Comparison of ENCODE assay signal across 32 cellular contexts in the genomic region with DNA sequence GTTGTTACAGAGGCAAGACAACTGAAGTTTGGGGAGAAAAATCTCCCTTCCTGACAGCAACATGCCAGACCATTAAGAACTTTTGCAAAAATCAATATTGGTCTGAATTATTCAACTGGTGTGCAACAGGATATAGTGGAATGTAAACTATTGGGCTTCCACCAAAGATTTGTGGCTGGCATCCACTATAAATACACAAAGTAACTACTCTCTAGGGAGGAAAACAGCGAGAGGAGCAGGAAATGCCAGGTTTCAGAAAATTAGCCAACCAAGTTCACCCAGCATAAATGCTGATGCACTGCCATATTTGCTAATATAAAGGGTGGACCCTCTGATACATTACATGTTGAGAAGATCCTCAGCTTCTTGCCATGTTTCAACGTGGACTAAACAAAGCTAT.
DNase-seq lines count a peak whose midpoint lies in the region; ATAC-seq, FAIRE-seq and TF ChIP-seq lines count a peak whose summit lies in the region.
"Had no signal": no experiment of that assay in that cellular context is flagged by ENCODE, and none has a peak within 500 bp of the region (broad histone marks: within the 10 kb centered on the region; RNA-seq: fewer than 3 reads in every experiment).

No MANE protein-coding gene starts in this region.

- no peaks in the 10 kb centered on the region for H4K20me1 ChIP-seq in PC-3 (ENCODE audit: low read length)
- H4K20me1 ChIP-seq in endothelial cell of umbilical vein (replicated peaks; ENCODE audit: control insufficient read depth, extremely low read depth, insufficient read depth, low read length), result no peaks in the 10 kb centered on the region

- no peaks in the 10 kb centered on the region for H3K27me3 Mint-ChIP-seq in stimulated activated memory B cell treated with anti-CD40 and anti-IgM and Interleukin-4, amounts not matched to agents 10 μg/mL and 1 μg/mL and 100 μg/mL, for 72 hours
- H3K27me3 Mint-ChIP-seq: stimulated activated naive CD8-positive, alpha-beta T cell treated with anti-CD3 and anti-CD28 coated beads, Interleukin-15, amount 100 ng/mL, for 72 hours had no signal

- H3K9me1 ChIP-seq in endothelial cell of umbilical vein (replicated peaks; ENCODE audit: control insufficient read depth, extremely low read depth, insufficient read depth, low read length), result no peaks in the 10 kb centered on the region

- H3K79me2 ChIP-seq in PC-3 (ENCODE audit: low read length), result no peaks in the 10 kb centered on the region
- no peaks in the 10 kb centered on the region for H3K79me2 ChIP-seq in endothelial cell of umbilical vein (ENCODE audit: control insufficient read depth, insufficient read depth, low read length)
- H3K79me2 ChIP-seq: parathyroid adenoma had no signal

- H3K4me3 ChIP-seq in PC-3 (ENCODE audit: low read length) (no peak overlapping the region), endothelial cell of umbilical vein (replicated peaks in 1 of 3; ENCODE audit: insufficient read depth in 1 of 3, low read depth in 1 of 3, low read length in 3 of 3) (no peak overlapping the region), spleen (no peak overlapping the region)
- H3K4me3 ChIP-seq: coronary artery, heart right ventricle, neural progenitor cell, right atrium auricular region, smooth muscle cell, thoracic aorta had no signal

- peaks cover 5% of the 10 kb centered on the region for H3K9me3 Mint-ChIP-seq in stimulated activated memory B cell treated with anti-CD40 and anti-IgM and Interleukin-4, amounts not matched to agents 10 μg/mL and 1 μg/mL and 100 μg/mL, for 72 hours
- H3K9me3 Mint-ChIP-seq: activated T-helper 2 cell treated with anti-CD3 and anti-CD28 coated beads, Interferon-gamma antibody, Interleukin-2, Interleukin-4, amounts not matched to agents 10 μg/mL and 5 μg/mL and 100 μg/mL, durations not matched to agents 14 hours and 24 hours and 36 hours; H9; neural progenitor cell had no signal

- CTCF ChIA-PET in PC-3 (lab: Charles Lee) (no interaction called here), endothelial cell of umbilical vein (lab: Charles Lee) (no interaction called here)

- H3K9me2 ChIP-seq in PC-3 (replicated peaks; ENCODE audit: low read length), result no peaks in the 10 kb centered on the region

- no peak overlapping the region for H2AFZ ChIP-seq in PC-3 (ENCODE audit: low read length)
- no peak overlapping the region for H2AFZ ChIP-seq in endothelial cell of umbilical vein (ENCODE audit: low read depth, low read length)
- H2AFZ ChIP-seq: neural progenitor cell, parathyroid adenoma had no signal

- H3K27me3 ChIP-seq in PC-3 (ENCODE audit: low read length) (no peaks in the 10 kb centered on the region), endothelial cell of umbilical vein (ENCODE audit: control insufficient read depth in 2 of 2, insufficient read depth in 2 of 2, low read length in 2 of 2) (no peaks in the 10 kb centered on the region), spleen (replicated peaks in 1 of 7) (no peaks in the 10 kb centered on the region)
- H3K27me3 ChIP-seq: heart right ventricle, neural progenitor cell, right atrium auricular region had no signal

- H3K4me1 Mint-ChIP-seq in stimulated activated memory B cell treated with anti-CD40 and anti-IgM and Interleukin-4, amounts not matched to agents 10 μg/mL and 1 μg/mL and 100 μg/mL, for 72 hours, result peaks cover 11% of the 10 kb centered on the region
- H3K4me1 Mint-ChIP-seq: H9; neural progenitor cell; stimulated activated naive CD8-positive, alpha-beta T cell treated with anti-CD3 and anti-CD28 coated beads, Interleukin-15, amount 100 ng/mL, for 72 hours had no signal

- POLR2A ChIA-PET in PC-3 (lab: Charles Lee; ENCODE audit: unreplicated experiment) (no interaction called here), endothelial cell of umbilical vein (lab: Charles Lee) (no interaction called here)

- no peak for FAIRE-seq in endothelial cell of umbilical vein (lab: Jason Lieb, UNC)

- TF ChIP-seq CTCF in PC-3 (conservative IDR thresholded peaks at IDR 0.05; ENCODE audit: low read depth, low read length) (no peak), endothelial cell of umbilical vein (IDR thresholded peaks at IDR 0.05; ENCODE audit: extremely low read depth in 1 of 2, insufficient read depth in 1 of 2, low read depth in 1 of 2, low read length in 2 of 2) (no peak), spleen (IDR thresholded peaks at IDR 0.05 in 8 of 11, conservative IDR thresholded peaks at IDR 0.05 in 3 of 11) (no peak)

- H3K4me1 ChIP-seq in PC-3 (ENCODE audit: insufficient read depth, low read length) (no peaks in the 10 kb centered on the region), endothelial cell of umbilical vein (ENCODE audit: control insufficient read depth, extremely low read depth, insufficient read depth, low read length) (no peaks in the 10 kb centered on the region), spleen (no peaks in the 10 kb centered on the region)
- H3K4me1 ChIP-seq: neural progenitor cell, parathyroid adenoma, right atrium auricular region had no signal

- intact Hi-C loops in PC-3 (cut with micrococcal nuclease) (no loop called here), endothelial cell of umbilical vein (cut with micrococcal nuclease) (no loop called here), spleen (cut with DNase I; ENCODE audit: low total_unique reads) (no loop called here)

- BruUV-seq in PC-3 (replicated peaks; lab: Mats Ljungman, UMichigan), result no TSS peak
- BruUV-seq in endothelial cell of umbilical vein (replicated peaks; lab: Mats Ljungman, UMichigan), result no TSS peak

- peak overlapping the region; percentile 55 for H3K27ac Mint-ChIP-seq in stimulated activated memory B cell treated with anti-CD40 and anti-IgM and Interleukin-4, amounts not matched to agents 10 μg/mL and 1 μg/mL and 100 μg/mL, for 72 hours
- H3K27ac Mint-ChIP-seq: activated T-helper 2 cell treated with anti-CD3 and anti-CD28 coated beads, Interferon-gamma antibody, Interleukin-2, Interleukin-4, amounts not matched to agents 10 μg/mL and 5 μg/mL and 100 μg/mL, durations not matched to agents 14 hours and 24 hours and 36 hours; CD8-positive, alpha-beta T cell; H9; neural progenitor cell; stimulated activated naive CD8-positive, alpha-beta T cell treated with anti-CD3 and anti-CD28 coated beads, Interleukin-15, amount 100 ng/mL, for 72 hours had no signal

- H3K36me3 ChIP-seq in PC-3 (ENCODE audit: low read depth, low read length) (no peaks in the 10 kb centered on the region), endothelial cell of umbilical vein (ENCODE audit: control insufficient read depth in 2 of 2, extremely low read depth in 1 of 2, insufficient read depth in 2 of 2, low read length in 2 of 2) (no peaks in the 10 kb centered on the region), spleen (no peaks in the 10 kb centered on the region)
- H3K36me3 ChIP-seq: heart right ventricle, neural progenitor cell, right atrium auricular region, thoracic aorta had no signal

- H3F3A ChIP-seq in PC-3 (ENCODE audit: low read length, unreplicated experiment), result no peaks in the 10 kb centered on the region

- H3K9ac ChIP-seq in PC-3 (ENCODE audit: low read length) (no peak overlapping the region), endothelial cell of umbilical vein (replicated peaks; ENCODE audit: extremely low read depth, insufficient read depth, low read length) (no peak overlapping the region)
- H3K9ac ChIP-seq: neural progenitor cell, parathyroid adenoma had no signal

- H3K36me3 Mint-ChIP-seq in stimulated activated memory B cell treated with anti-CD40 and anti-IgM and Interleukin-4, amounts not matched to agents 10 μg/mL and 1 μg/mL and 100 μg/mL, for 72 hours, result no peaks in the 10 kb centered on the region
- H3K36me3 Mint-ChIP-seq: CD8-positive, alpha-beta T cell had no signal

- dilution Hi-C loops in endothelial cell of umbilical vein (cut with MboI; ENCODE audit: extremely low pct_ligation_motif_present, low sequenced_read_pairs), result no loop called here

- H3K9me3 ChIP-seq in PC-3 (ENCODE audit: low read length) (no peaks in the 10 kb centered on the region), endothelial cell of umbilical vein (replicated peaks; ENCODE audit: control insufficient read depth, insufficient read depth, low read length) (no peaks in the 10 kb centered on the region), spleen (no peaks in the 10 kb centered on the region)
- H3K9me3 ChIP-seq: heart right ventricle, right atrium auricular region, thoracic aorta had no signal

- no peak overlapping the region for H3K4me2 ChIP-seq in PC-3 (ENCODE audit: low read length)
- no peak overlapping the region for H3K4me2 ChIP-seq in endothelial cell of umbilical vein (ENCODE audit: insufficient read depth, low read length)
- H3K4me2 ChIP-seq: neural progenitor cell, smooth muscle cell had no signal

- H3K27ac ChIP-seq in PC-3 (ENCODE audit: low read length), result no peak overlapping the region
- no peak overlapping the region for H3K27ac ChIP-seq in endothelial cell of umbilical vein (ENCODE audit: insufficient read depth, low read depth, low read length)
- H3K27ac ChIP-seq in spleen, result no peak overlapping the region
- H3K27ac ChIP-seq: coronary artery, heart right ventricle, neural progenitor cell, parathyroid adenoma, right atrium auricular region, thoracic aorta, VCaP had no signal

- TF ChIP-seq POLR2A in endothelial cell of umbilical vein (IDR thresholded peaks at IDR 0.05; ENCODE audit: low read depth, low read length) (no peak), spleen (IDR thresholded peaks at IDR 0.05) (no peak)

- WGBS in spleen, 5 donors, result 47 to 58% (median 52%) methylated on average over 2 of the region's 2 CpGs

- ATAC-seq in PC-3 (peak; percentile 38; the same call in 1 of the 2 replicates), GM21529 (IDR thresholded peaks at IDR 0.05; ENCODE audit: unreplicated experiment) (no peak), HG03045 (IDR thresholded peaks at IDR 0.05; ENCODE audit: unreplicated experiment) (no peak)
- no peak for ATAC-seq in stimulated activated memory B cell treated with anti-CD40 and anti-IgM and Interleukin-4, amounts not matched to agents 10 μg/mL and 1 μg/mL and 100 μg/mL, for 72 hours
- ATAC-seq: CD8-positive, alpha-beta T cell; heart right ventricle; stimulated activated naive CD8-positive, alpha-beta T cell treated with anti-CD3 and anti-CD28 coated beads, Interleukin-15, amount 100 ng/mL, for 72 hours had no signal

- no peak overlapping the region for H3K4me3 Mint-ChIP-seq in stimulated activated memory B cell treated with anti-CD40 and anti-IgM and Interleukin-4, amounts not matched to agents 10 μg/mL and 1 μg/mL and 100 μg/mL, for 72 hours
- H3K4me3 Mint-ChIP-seq: CD8-positive, alpha-beta T cell; H9; neural progenitor cell; stimulated activated naive CD8-positive, alpha-beta T cell treated with anti-CD3 and anti-CD28 coated beads, Interleukin-15, amount 100 ng/mL, for 72 hours had no signal

- DNase-seq in Daoy (ENCODE audit: low read depth), result peak; percentile 16
- DNase-seq in PC-3, result peak; percentile 3
- DNase-seq in endothelial cell of umbilical vein (ENCODE audit: low read depth, low spot score), result peak; percentile 4
- DNase-seq in SHP77 (lab: John Stamatoyannopoulos, UW), result no peak
- no peak for DNase-seq in spleen
- DNase-seq: activated CD4-positive, alpha-beta T cell treated with anti-CD3 and anti-CD28 coated beads for 4 hours; activated naive CD4-positive, alpha-beta T cell treated with anti-CD3 and anti-CD28 coated beads, Interleukin-2, amount 50 U/mL, for 16 hours; amniotic stem cell; CD8-positive, alpha-beta T cell; DMS 273 treated with DMSO at 0.1 percent for 48 hours; effector CD8-positive, alpha-beta T cell; foreskin melanocyte; H9; heart right ventricle; NCI-H1048; NCI-H1694 treated with DMSO at 0.1 percent for 48 hours; NCI-H446 treated with DMSO at 0.1 percent for 48 hours; stimulated activated CD4-positive, alpha-beta T cell treated with anti-CD3 and anti-CD28 coated beads, Interleukin-1b, Interleukin-23, amount 100 ng/mL, for 48 hours; stimulated activated CD8-positive, alpha-beta memory T cell treated with anti-CD3 and anti-CD28 coated beads, Interleukin-4, amount 100 ng/mL, for 48 hours; stimulated activated naive CD8-positive, alpha-beta T cell treated with anti-CD3 and anti-CD28 coated beads, Interleukin-15, amount 100 ng/mL, for 72 hours; T1000 had no signal

Comparison
In these comparisons a context has a peak if more than half of its experiments do, and no peak if none do; other contexts are left out.
1. DNase-seq: peak in Daoy (single experiment), PC-3 (single experiment) and endothelial cell of umbilical vein (single experiment); none in SHP77 (0 of 2) and spleen (single experiment).